In the genomic region with DNA sequence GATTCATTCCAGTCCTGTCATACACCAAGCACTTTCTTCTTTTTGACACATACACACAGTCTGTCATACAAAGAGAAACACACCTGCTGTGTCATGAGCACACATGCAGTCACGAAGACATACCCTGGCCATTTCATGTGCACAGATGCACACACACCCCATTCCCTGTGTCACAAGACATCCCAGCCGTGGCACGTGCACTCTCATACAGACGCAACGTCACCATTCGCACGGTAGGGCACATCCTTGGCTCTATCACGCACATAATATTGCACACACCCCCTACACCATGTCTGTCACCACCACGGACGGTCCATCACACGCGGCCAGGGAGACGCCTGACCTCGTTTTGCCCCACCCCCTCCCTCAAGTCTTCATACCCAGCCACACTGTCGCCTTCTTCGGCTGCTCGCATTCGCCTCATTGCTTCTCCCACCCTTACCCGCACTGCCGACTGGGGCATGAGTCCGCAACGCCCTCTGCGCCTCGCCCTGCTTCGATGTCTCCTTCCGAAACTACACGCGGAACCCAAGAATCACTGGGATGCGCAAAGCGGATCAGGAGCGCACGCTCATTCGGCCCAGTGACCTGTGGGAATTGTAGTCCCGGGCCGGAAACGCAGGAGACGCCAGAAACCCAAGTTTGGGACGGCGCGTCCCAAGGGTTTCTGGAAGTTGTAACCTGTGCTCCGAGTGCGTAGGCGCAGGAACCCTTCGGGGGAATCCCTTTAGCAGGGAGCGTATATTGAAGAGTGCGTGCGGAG, we compare ENCODE assay signal across 8 cellular contexts. TPM values are rescaled to one million over a fixed set of nuclear protein-coding genes. Genes with fewer than 3 reads are reported as not detected.
A peak's percentile ranks its signal among the peaks of the same experiment; 100 is the strongest.
DNase-seq lines count a peak whose midpoint lies in the region; ATAC-seq and TF ChIP-seq lines count a peak whose summit lies in the region.

No MANE protein-coding gene starts in this region.

- H3K27ac ChIP-seq in vagina, result no peak overlapping the region

- H3K36me3 Mint-ChIP-seq in natural killer cell treated with Interleukin-12 subunit alpha and Interleukin-12 subunit beta and Interleukin-15 and Interleukin-18, amount 100 ng/mL, for 72 hours, result peaks cover 6% of the 10 kb centered on the region

- H3K27ac Mint-ChIP-seq in natural killer cell treated with Interleukin-12 subunit alpha and Interleukin-12 subunit beta and Interleukin-15 and Interleukin-18, amount 100 ng/mL, for 72 hours, result no peak overlapping the region

- H3K27me3 Mint-ChIP-seq in natural killer cell treated with Interleukin-12 subunit alpha and Interleukin-12 subunit beta and Interleukin-15 and Interleukin-18, amount 100 ng/mL, for 72 hours, result peaks cover 34 to 53% of the 10 kb centered on the region in 2 donors

- H3K4me3 ChIP-seq in epithelial cell of esophagus (ENCODE audit: low read length), result peak overlapping the region; percentile 61
- peak overlapping the region; percentile 28 to 48 for H3K4me3 ChIP-seq in vagina

- peaks cover 9% of the 10 kb centered on the region in 2 donors for H3K4me1 Mint-ChIP-seq in natural killer cell treated with Interleukin-12 subunit alpha and Interleukin-12 subunit beta and Interleukin-15 and Interleukin-18, amount 100 ng/mL, for 72 hours (ENCODE audit: low read depth in 2 of 2)

- H3K27me3 ChIP-seq in vagina, result no peaks in the 10 kb centered on the region

- TF ChIP-seq CTCF in epithelial cell of esophagus (IDR thresholded peaks at IDR 0.05; ENCODE audit: insufficient read depth, low read depth, low read length, missing control alignments) (peak; percentile 3), vagina (IDR thresholded peaks at IDR 0.05) (no peak)

- H3K9me3 Mint-ChIP-seq in natural killer cell treated with Interleukin-12 subunit alpha and Interleukin-12 subunit beta and Interleukin-15 and Interleukin-18, amount 100 ng/mL, for 72 hours, result no peaks in the 10 kb centered on the region

- DNase-seq in Daoy (ENCODE audit: low read depth), result peak; percentile 72
- peak; percentile 31 to 44 for DNase-seq in activated CD4-positive, alpha-beta T cell treated with anti-CD3 and anti-CD28 coated beads, Interleukin-2, amount 50 U/mL, for 48 hours
- peak; percentile 62 for DNase-seq in epithelial cell of esophagus (ENCODE audit: low read depth)
- no peak for DNase-seq in natural killer cell treated with Interleukin-12 subunit alpha and Interleukin-12 subunit beta and Interleukin-15 and Interleukin-18, amount 100 ng/mL, for 72 hours (ENCODE audit: low spot score)
- DNase-seq in vagina (ENCODE audit: extremely low spot score in 2 of 2), result no peak
- DNase-seq in HuH-7.5 (ENCODE audit: low spot score), result no peak

- no peaks in the 10 kb centered on the region for H3K36me3 ChIP-seq in vagina

- H3K4me3 Mint-ChIP-seq in natural killer cell treated with Interleukin-12 subunit alpha and Interleukin-12 subunit beta and Interleukin-15 and Interleukin-18, amount 100 ng/mL, for 72 hours, result peak overlapping the region; percentile 70

- no peak for TF ChIP-seq POLR2A in vagina (IDR thresholded peaks at IDR 0.05)

- H3K4me1 ChIP-seq in vagina, result peaks cover 7% of the 10 kb centered on the region

- intact Hi-C loops in vagina (cut with DNase I), result loop anchor here (10.0 kb wide), 1 partner anchor 115 kb away; the partner anchor contains the start of gene ZNF45

- no peaks in the 10 kb centered on the region for H3K9me3 ChIP-seq in vagina

- ATAC-seq in natural killer cell treated with Interleukin-12 subunit alpha and Interleukin-12 subunit beta and Interleukin-15 and Interleukin-18, amount 100 ng/mL, for 72 hours, result no peak
- ATAC-seq in HG02763 (IDR thresholded peaks at IDR 0.05; ENCODE audit: unreplicated experiment) (no peak), GM18498 (IDR thresholded peaks at IDR 0.05; ENCODE audit: unreplicated experiment) (no peak)

RNA-seq across cellular contexts. Expression of gene ZNF283, which starts 6.8 kb away (rescaled TPM):
- 5.8 and 17.6 TPM in 2 replicates for total RNA-seq in Daoy (2014; rRNA removed; shearing (Covaris generic))
- 1 to 10 TPM; 7.2 to 8.3 TPM for total RNA-seq in natural killer cell treated with Interleukin-12 subunit alpha and Interleukin-12 subunit beta and Interleukin-15 and Interleukin-18, amount 100 ng/mL, for 72 hours
- total RNA-seq in vagina, result 7.9 TPM

RNA-seq across cellular contexts. Expression of gene LYPD5, which starts 18.0 kb away (rescaled TPM):
- 0.89 and 2.9 TPM in 2 replicates for total RNA-seq in Daoy (2014; rRNA removed; shearing (Covaris generic))
- total RNA-seq in natural killer cell treated with Interleukin-12 subunit alpha and Interleukin-12 subunit beta and Interleukin-15 and Interleukin-18, amount 100 ng/mL, for 72 hours, result under 1 TPM in 1 of 2 donors, not detected in 1; 0.29 TPM
- total RNA-seq in vagina, result 3.7 TPM

RNA-seq across cellular contexts. Expression of gene KCNN4, which starts 39.5 kb away (rescaled TPM):
- total RNA-seq in Daoy (2014; rRNA removed; shearing (Covaris generic)), result 6.0 and 9.8 TPM in 2 replicates
- total RNA-seq in natural killer cell treated with Interleukin-12 subunit alpha and Interleukin-12 subunit beta and Interleukin-15 and Interleukin-18, amount 100 ng/mL, for 72 hours, result 100 to 1,000 TPM in 1 of 2 donors, 10 to 100 TPM in 1; 99.4 to 107 TPM
- 16.2 TPM for total RNA-seq in vagina

Comparison
In these comparisons a context has a peak if more than half of its experiments do, and no peak if none do; other contexts are left out.
1. DNase-seq: peak in Daoy (single experiment), activated CD4-positive, alpha-beta T cell treated with anti-CD3 and anti-CD28 coated beads, Interleukin-2, amount 50 U/mL, for 48 hours (2 of 2) and epithelial cell of esophagus (single experiment); none in natural killer cell treated with Interleukin-12 subunit alpha and Interleukin-12 subunit beta and Interleukin-15 and Interleukin-18, amount 100 ng/mL, for 72 hours (single experiment), vagina (0 of 2) and HuH-7.5 (single experiment).